Comparison of ENCODE assay signal across 11 cellular contexts in the genomic region with DNA sequence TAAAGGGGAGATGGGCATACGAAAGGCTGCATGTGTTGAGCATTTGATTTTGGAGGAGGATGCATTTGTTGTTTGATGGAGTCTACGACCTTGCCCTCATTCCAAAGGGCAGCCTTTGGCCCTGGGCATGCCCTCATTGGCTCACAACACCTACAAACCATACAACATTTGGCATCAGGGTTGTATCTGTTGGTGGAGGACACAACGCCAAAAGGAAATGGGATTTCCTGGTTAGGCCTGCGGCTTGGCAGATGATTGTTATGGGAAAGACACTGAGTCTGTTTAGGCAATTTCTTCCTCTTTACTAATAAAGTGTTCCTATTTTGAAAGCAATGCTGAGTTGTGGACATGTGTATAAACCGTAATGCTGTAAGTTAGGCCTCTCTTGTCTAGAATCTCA.
DNase-seq lines count a peak whose midpoint lies in the region; ATAC-seq and TF ChIP-seq lines count a peak whose summit lies in the region.
"Had no signal": no experiment of that assay in that cellular context is flagged by ENCODE, and none has a peak within 500 bp of the region (broad histone marks: within the 10 kb centered on the region; RNA-seq: fewer than 3 reads in every experiment).

No MANE protein-coding gene starts in this region.

- no peak overlapping the region for H3K9ac ChIP-seq in neural progenitor cell

- DNase-seq in A673 (ENCODE audit: low spot score) (peak; percentile 54), activated B cell treated with CpG ODN at 0.5 μM for 24 hours (no peak), left lung (no peak), ACHN (no peak), DMS153 treated with DMSO at 0.1 percent for 48 hours (lab: John Stamatoyannopoulos, UW; ENCODE audit: unreplicated experiment) (no peak), cerebellar nuclear complex (lab: John Stamatoyannopoulos, UW) (no peak), neural progenitor cell (ENCODE audit: low spot score) (no peak)
- DNase-seq: Calu3, glutamatergic neuron, H7 had no signal

- H3K9me3 ChIP-seq in A673 (ENCODE audit: low read depth, low read length, poor library complexity, severe bottlenecking), result peaks cover 6% of the 10 kb centered on the region
- no peaks in the 10 kb centered on the region for H3K9me3 ChIP-seq in left lung
- no peaks in the 10 kb centered on the region for H3K9me3 ChIP-seq in neural progenitor cell (ENCODE audit: low read depth)

- peak overlapping the region; percentile 56 for H3K27ac ChIP-seq in A673 (ENCODE audit: low read depth, low read length, poor library complexity, severe bottlenecking)
- H3K27ac ChIP-seq in left lung, result peak overlapping the region; percentile 19 to 88
- H3K27ac ChIP-seq in neural progenitor cell, result no peak overlapping the region

- H3K4me1 ChIP-seq in A673 (ENCODE audit: insufficient read depth, low read length, poor library complexity, severe bottlenecking) (peaks cover 27% of the 10 kb centered on the region), left lung (peaks cover 6 to 40% of the 10 kb centered on the region in 2 donors), neural progenitor cell (no peaks in the 10 kb centered on the region)

- CTCF ChIA-PET in A673 (lab: Charles Lee), result no interaction called here
- CTCF ChIA-PET in activated B cell treated with CpG ODN at 0.5 μM for 24 hours (lab: Charles Lee), result no interaction called here

- peaks cover 8% of the 10 kb centered on the region for H3K9me3 Mint-ChIP-seq in activated B cell treated with CpG ODN at 0.5 μM for 24 hours
- peaks cover 15% of the 10 kb centered on the region for H3K9me3 Mint-ChIP-seq in neural progenitor cell

- peak overlapping the region; percentile 91 for H3K4me3 Mint-ChIP-seq in activated B cell treated with CpG ODN at 0.5 μM for 24 hours
- H3K4me3 Mint-ChIP-seq in neural progenitor cell, result no peak overlapping the region

- no peak overlapping the region for H2AFZ ChIP-seq in neural progenitor cell (replicated peaks)

- no peaks in the 10 kb centered on the region for H3K27me3 Mint-ChIP-seq in activated B cell treated with CpG ODN at 0.5 μM for 24 hours
- peaks cover 8% of the 10 kb centered on the region for H3K27me3 Mint-ChIP-seq in neural progenitor cell (ENCODE audit: insufficient read depth, low read depth)

- POLR2A ChIA-PET in A673 (lab: Charles Lee; ENCODE audit: low non-redundant PET), result no interaction called here
- POLR2A ChIA-PET in activated B cell treated with CpG ODN at 0.5 μM for 24 hours (lab: Charles Lee), result interaction anchor here (0.8 to 1.5 kb wide), 4 partner anchors 36 to 328 kb away, joined by 4 to 13 read pairs (median 6); partner anchors contain the start of genes FAM210A and RNMT

- H3F3A ChIP-seq in neural progenitor cell (ENCODE audit: low read depth), result no peaks in the 10 kb centered on the region

- H3K36me3 ChIP-seq in A673 (ENCODE audit: insufficient read depth, low read length, poor library complexity, severe bottlenecking) (no peaks in the 10 kb centered on the region), left lung (no peaks in the 10 kb centered on the region), neural progenitor cell (no peaks in the 10 kb centered on the region)

- peaks cover 31% of the 10 kb centered on the region for H3K4me1 Mint-ChIP-seq in activated B cell treated with CpG ODN at 0.5 μM for 24 hours
- H3K4me1 Mint-ChIP-seq in neural progenitor cell, result peaks cover 19% of the 10 kb centered on the region

- no peak for TF ChIP-seq CTCF in A673 (conservative IDR thresholded peaks at IDR 0.05; ENCODE audit: low read depth, low read length)
- no peak for TF ChIP-seq CTCF in activated B cell treated with CpG ODN at 0.5 μM for 24 hours (IDR thresholded peaks at IDR 0.05)
- no peak for TF ChIP-seq CTCF in left lung (IDR thresholded peaks at IDR 0.05)
- TF ChIP-seq CTCF in neural progenitor cell (IDR thresholded peaks at IDR 0.05), result no peak

- no peaks in the 10 kb centered on the region for H3K79me2 ChIP-seq in neural progenitor cell (ENCODE audit: low read depth)

- H4K20me1 ChIP-seq in neural progenitor cell (ENCODE audit: low read depth), result no peaks in the 10 kb centered on the region

- H3K4me2 ChIP-seq in neural progenitor cell, result no peak overlapping the region

- H3K27me3 ChIP-seq in A673 (replicated peaks; ENCODE audit: insufficient read depth, low read depth, low read length, poor library complexity) (no peaks in the 10 kb centered on the region), left lung (no peaks in the 10 kb centered on the region), neural progenitor cell (no peaks in the 10 kb centered on the region)

- no TSS peak for BruUV-seq in A673 (replicated peaks; lab: Mats Ljungman, UMichigan)

- H3K27ac Mint-ChIP-seq in activated B cell treated with CpG ODN at 0.5 μM for 24 hours (peak overlapping the region; percentile 91), neural progenitor cell (no peak overlapping the region)

- intact Hi-C loops in A673 (cut with micrococcal nuclease; ENCODE audit: unreplicated experiment), result loop anchor here (10.0 kb wide), 1 partner anchor 49 kb away; no protein-coding TSS in a partner anchor
- intact Hi-C loops in activated B cell treated with CpG ODN at 0.5 μM for 24 hours (cut with micrococcal nuclease), result loop anchor here (1.0 to 5.0 kb wide), 6 partner anchors 17 to 329 kb away; partner anchors contain the start of gene LDLRAD4
- intact Hi-C loops in left lung (cut with DNase I), result no loop called here

- in situ Hi-C loops in ACHN (cut with HindIII; ENCODE audit: low pct_ligation_motif_present, low pct_unique_long_range_greater_than_20kb, low sequenced_read_pairs), result no loop called here

- H3K36me3 Mint-ChIP-seq in activated B cell treated with CpG ODN at 0.5 μM for 24 hours (ENCODE audit: low read depth) (peaks cover 23% of the 10 kb centered on the region), neural progenitor cell (peaks cover 2% of the 10 kb centered on the region)

- H3K4me3 ChIP-seq in A673 (ENCODE audit: low read depth, low read length, poor library complexity, severe bottlenecking), result peak overlapping the region; percentile 2
- H3K4me3 ChIP-seq in left lung, result peak overlapping the region in 1 of 2 donors; percentile 43
- no peak overlapping the region for H3K4me3 ChIP-seq in neural progenitor cell

- ATAC-seq in GM19438 (IDR thresholded peaks at IDR 0.05; ENCODE audit: low read depth, unreplicated experiment), result peak; percentile 18
- ATAC-seq in activated B cell treated with CpG ODN at 0.5 μM for 24 hours (ENCODE audit: low read depth), result no peak
- peak; percentile 29 for ATAC-seq in left lung

Comparison
In these comparisons a context has a peak if more than half of its experiments do, and no peak if none do; other contexts are left out.
1. intact Hi-C loops: an anchor here in A673 (10.0 kb wide) and activated B cell treated with CpG ODN at 0.5 μM for 24 hours (1.0 to 5.0 kb wide); none called in left lung.